16 cellular contexts compared by ENCODE assay signal in the genomic region with DNA sequence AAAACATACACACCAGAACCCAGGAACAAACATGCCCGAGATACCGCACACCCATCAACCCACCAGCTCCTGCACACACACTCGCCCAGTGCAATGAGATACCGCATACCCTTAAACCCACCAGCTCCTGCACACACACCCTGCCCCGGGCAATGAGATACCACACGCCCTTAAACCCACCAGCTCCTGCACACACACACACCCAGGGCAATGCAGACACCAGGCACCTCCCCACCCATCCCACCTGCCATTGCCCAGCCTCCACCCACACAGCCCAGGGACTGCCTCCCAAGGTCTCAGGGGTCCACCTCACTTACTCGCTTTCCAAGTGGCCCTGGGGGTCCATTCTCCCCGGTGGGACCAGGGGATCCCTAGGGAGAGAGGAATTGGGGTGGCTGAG.
"Had no signal": no experiment of that assay in that cellular context is flagged by ENCODE, and none has a peak within 500 bp of the region (broad histone marks: within the 10 kb centered on the region; RNA-seq: fewer than 3 reads in every experiment).

No MANE protein-coding gene starts in this region.

- H3K4me3 ChIP-seq: esophagus squamous epithelium, gastroesophageal sphincter, left ventricle myocardium inferior, lower lobe of right lung, ovary, thyroid gland, uterus had no signal

- H3K4me1 ChIP-seq: esophagus squamous epithelium, gastroesophageal sphincter, left ventricle myocardium inferior, lower lobe of right lung, thyroid gland, uterus had no signal

- H3K9me3 ChIP-seq: esophagus squamous epithelium, gastroesophageal sphincter, left ventricle myocardium inferior, lower lobe of right lung, ovary, thyroid gland, uterus had no signal

- DNase-seq: effector memory CD8-positive, alpha-beta T cell; esophagus squamous epithelium; foreskin fibroblast; glutamatergic neuron; left cardiac atrium; left ventricle myocardium inferior; lower lobe of right lung; midbrain; nephron progenitor cell; ovary; small intestine; stimulated activated CD4-positive, alpha-beta T cell treated with anti-CD3 and anti-CD28 coated beads, Interleukin-2, amount 100 ng/mL, for 48 hours; stimulated activated naive CD4-positive, alpha-beta T cell treated with Interleukin-2 at 50 U/mL for 16 hours; thyroid gland; uterus had no signal

- H3K27ac ChIP-seq: esophagus squamous epithelium, gastroesophageal sphincter, left ventricle myocardium inferior, lower lobe of right lung, ovary, thyroid gland, uterus had no signal

- H3K27me3 ChIP-seq: gastroesophageal sphincter, ovary, thyroid gland, uterus had no signal

- H3K36me3 ChIP-seq: esophagus squamous epithelium, gastroesophageal sphincter, left ventricle myocardium inferior, lower lobe of right lung, ovary, thyroid gland, uterus had no signal
